In the genomic region with DNA sequence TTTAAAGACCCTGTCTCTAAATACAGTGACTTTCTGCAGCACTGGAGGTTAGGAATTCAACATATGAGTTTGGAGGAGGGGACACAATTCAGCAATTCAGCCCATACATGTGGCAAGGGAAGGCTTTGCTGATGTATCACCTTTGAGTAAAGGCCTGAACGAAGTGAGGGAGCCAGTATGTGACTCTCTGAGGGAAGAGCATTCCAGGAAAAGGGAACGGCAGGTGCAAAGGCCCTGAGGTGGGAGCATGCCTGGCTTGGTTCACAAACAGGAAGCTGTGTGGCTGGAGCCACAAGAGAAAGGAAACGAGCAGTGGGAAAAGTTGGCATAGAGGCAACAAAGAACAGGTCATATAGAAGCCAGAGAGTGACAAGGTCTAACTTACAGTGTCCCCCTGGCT, we compare ENCODE assay signal across 33 cellular contexts.
"Had no signal": no experiment of that assay in that cellular context is flagged by ENCODE, and none has a peak within 500 bp of the region (broad histone marks: within the 10 kb centered on the region; RNA-seq: fewer than 3 reads in every experiment).

No MANE protein-coding gene starts in this region.

- H3K36me3 Mint-ChIP-seq: activated naive CD4-positive, alpha-beta T cell treated with anti-CD3 and anti-CD28 coated beads, Interleukin-2, amount 50 U/mL, for 24 hours; activated naive CD8-positive, alpha-beta T cell treated with anti-CD3 and anti-CD28 coated beads for 36 hours; WTC11 had no signal

- H3K4me3 ChIP-seq: adrenal gland, body of pancreas, esophagus muscularis mucosa, gastrocnemius medialis, heart left ventricle had no signal

- H3K9me3 Mint-ChIP-seq: activated CD8-positive, alpha-beta T cell treated with anti-CD3 and anti-CD28 coated beads for 36 hours; activated naive CD4-positive, alpha-beta T cell treated with anti-CD3 and anti-CD28 coated beads for 36 hours; activated naive CD4-positive, alpha-beta T cell treated with anti-CD3 and anti-CD28 coated beads, Interleukin-2, amount 50 U/mL, for 24 hours; activated naive CD8-positive, alpha-beta T cell treated with anti-CD3 and anti-CD28 coated beads for 36 hours; activated naive CD8-positive, alpha-beta T cell treated with anti-CD3 and anti-CD28 coated beads, Interleukin-2, amount 50 U/mL, for 24 hours; activated T-cell treated with anti-CD3 and anti-CD28 coated beads, Interleukin-2, amount 50 U/mL, for 4 hours; activated T-helper 2 cell treated with anti-CD3 and anti-CD28 coated beads, Interferon-gamma antibody, Interleukin-2, Interleukin-4, amounts not matched to agents 10 μg/mL and 5 μg/mL and 100 μg/mL, durations not matched to agents 14 hours and 24 hours and 36 hours; effector memory CD8-positive, alpha-beta T cell had no signal

- H3K4me3 Mint-ChIP-seq: activated CD8-positive, alpha-beta T cell treated with anti-CD3 and anti-CD28 coated beads for 36 hours; activated naive CD4-positive, alpha-beta T cell treated with anti-CD3 and anti-CD28 coated beads for 36 hours; activated naive CD4-positive, alpha-beta T cell treated with anti-CD3 and anti-CD28 coated beads, Interleukin-2, amount 50 U/mL, for 24 hours; activated naive CD8-positive, alpha-beta T cell treated with anti-CD3 and anti-CD28 coated beads for 36 hours; activated naive CD8-positive, alpha-beta T cell treated with anti-CD3 and anti-CD28 coated beads, Interleukin-2, amount 50 U/mL, for 24 hours; activated T-cell treated with anti-CD3 and anti-CD28 coated beads, Interleukin-2, amount 50 U/mL, for 4 hours; WTC11 had no signal

- DNase-seq: activated CD4-positive, alpha-beta T cell treated with anti-CD3 and anti-CD28 coated beads for 1 hour; activated CD4-positive, alpha-beta T cell treated with anti-CD3 and anti-CD28 coated beads for 4 hours; activated CD4-positive, alpha-beta T cell treated with anti-CD3 and anti-CD28 coated beads, Interleukin-2, amount 50 U/mL, for 1 hour; activated CD4-positive, alpha-beta T cell treated with anti-CD3 and anti-CD28 coated beads, Interleukin-2, amount 50 U/mL, for 48 hours; activated CD8-positive, alpha-beta memory T cell treated with anti-CD3 and anti-CD28 coated beads for 24 hours; activated CD8-positive, alpha-beta T cell treated with anti-CD3 and anti-CD28 coated beads for 36 hours; activated effector memory CD4-positive, alpha-beta T cell treated with anti-CD3 and anti-CD28 coated beads, Interleukin-2, amount 50 U/mL, for 16 hours; activated naive CD4-positive, alpha-beta T cell treated with anti-CD3 and anti-CD28 coated beads for 36 hours; activated naive CD8-positive, alpha-beta T cell treated with anti-CD3 and anti-CD28 coated beads for 36 hours; activated naive CD8-positive, alpha-beta T cell treated with anti-CD3 and anti-CD28 coated beads, Interleukin-2, amount 50 U/mL, for 24 hours; activated T-cell treated with anti-CD3 and anti-CD28 coated beads, Interleukin-2, amount 50 U/mL, for 4 hours; adrenal gland; amygdala; aorta; body of pancreas; caudate nucleus; cortex of kidney; dermis blood vessel endothelial cell; effector CD4-positive, alpha-beta T cell; effector memory CD8-positive, alpha-beta T cell; erythroblast; foreskin keratinocyte; gastrocnemius medialis; glutamatergic neuron; heart left ventricle; T-helper 2 cell had no signal

- FAIRE-seq: colon, TTC549 had no signal

- ATAC-seq: activated CD8-positive, alpha-beta T cell treated with anti-CD3 and anti-CD28 coated beads for 36 hours; activated naive CD8-positive, alpha-beta T cell treated with anti-CD3 and anti-CD28 coated beads, Interleukin-2, amount 50 U/mL, for 24 hours; activated T-cell treated with anti-CD3 and anti-CD28 coated beads, Interleukin-2, amount 50 U/mL, for 4 hours; body of pancreas; effector memory CD8-positive, alpha-beta T cell; foreskin keratinocyte; gastrocnemius medialis; heart left ventricle; WTC11 had no signal

- H3K27me3 ChIP-seq: adrenal gland, body of pancreas, esophagus muscularis mucosa, foreskin keratinocyte, gastrocnemius medialis, heart left ventricle had no signal

- H3K27ac ChIP-seq: adrenal gland, body of pancreas, esophagus muscularis mucosa, foreskin keratinocyte, gastrocnemius medialis, heart left ventricle, VCaP had no signal

- H3K27me3 Mint-ChIP-seq: activated CD8-positive, alpha-beta T cell treated with anti-CD3 and anti-CD28 coated beads for 36 hours; activated naive CD4-positive, alpha-beta T cell treated with anti-CD3 and anti-CD28 coated beads, Interleukin-2, amount 50 U/mL, for 24 hours; activated naive CD8-positive, alpha-beta T cell treated with anti-CD3 and anti-CD28 coated beads for 36 hours; activated naive CD8-positive, alpha-beta T cell treated with anti-CD3 and anti-CD28 coated beads, Interleukin-2, amount 50 U/mL, for 24 hours; effector memory CD8-positive, alpha-beta T cell had no signal

- H3K4me1 Mint-ChIP-seq: activated naive CD4-positive, alpha-beta T cell treated with anti-CD3 and anti-CD28 coated beads, Interleukin-2, amount 50 U/mL, for 24 hours; activated naive CD8-positive, alpha-beta T cell treated with anti-CD3 and anti-CD28 coated beads for 36 hours had no signal

- H3K9me3 ChIP-seq: adrenal gland, body of pancreas, esophagus muscularis mucosa, gastrocnemius medialis, heart left ventricle had no signal

- H3K36me3 ChIP-seq: adrenal gland, esophagus muscularis mucosa, gastrocnemius medialis, heart left ventricle had no signal

- H3K27ac Mint-ChIP-seq: activated CD8-positive, alpha-beta T cell treated with anti-CD3 and anti-CD28 coated beads for 36 hours; activated naive CD4-positive, alpha-beta T cell treated with anti-CD3 and anti-CD28 coated beads for 36 hours; activated naive CD4-positive, alpha-beta T cell treated with anti-CD3 and anti-CD28 coated beads, Interleukin-2, amount 50 U/mL, for 24 hours; activated naive CD8-positive, alpha-beta T cell treated with anti-CD3 and anti-CD28 coated beads for 36 hours; activated naive CD8-positive, alpha-beta T cell treated with anti-CD3 and anti-CD28 coated beads, Interleukin-2, amount 50 U/mL, for 24 hours; activated T-helper 2 cell treated with anti-CD3 and anti-CD28 coated beads, Interferon-gamma antibody, Interleukin-2, Interleukin-4, amounts not matched to agents 10 μg/mL and 5 μg/mL and 100 μg/mL, durations not matched to agents 14 hours and 24 hours and 36 hours; effector memory CD8-positive, alpha-beta T cell; WTC11 had no signal

- H3K4me1 ChIP-seq: adrenal gland, body of pancreas, esophagus muscularis mucosa, foreskin keratinocyte, gastrocnemius medialis, heart left ventricle had no signal
